Comparison of ENCODE assay signal across 11 cellular contexts in the genomic region with DNA sequence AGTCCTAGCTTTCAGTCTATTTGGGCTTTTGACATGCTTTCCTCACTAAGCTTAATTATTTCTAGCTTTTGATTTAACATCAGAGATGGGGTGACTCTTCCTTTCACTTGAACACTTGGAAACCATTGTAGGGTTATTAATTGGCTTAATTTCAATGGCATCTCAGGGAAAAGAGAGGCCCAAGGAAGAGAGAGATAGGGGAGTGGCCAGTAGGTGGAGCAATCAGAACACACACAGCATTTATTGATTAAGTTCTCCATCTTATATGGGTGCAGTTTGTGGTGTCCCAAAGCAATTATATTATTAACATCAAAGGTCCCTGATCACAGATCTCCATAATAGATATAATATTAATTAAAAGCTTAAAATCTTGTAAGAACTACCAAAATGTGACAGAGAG.
A peak's percentile ranks its signal among the peaks of the same experiment; 100 is the strongest.
DNase-seq lines count a peak whose midpoint lies in the region; ATAC-seq, FAIRE-seq and TF ChIP-seq lines count a peak whose summit lies in the region.
"Had no signal": no experiment of that assay in that cellular context is flagged by ENCODE, and none has a peak within 500 bp of the region (broad histone marks: within the 10 kb centered on the region; RNA-seq: fewer than 3 reads in every experiment).

No MANE protein-coding gene starts in this region.

- BruUV-seq in PC-3 (replicated peaks; lab: Mats Ljungman, UMichigan) = no TSS peak

- H3K9me3 ChIP-seq in PC-3 (ENCODE audit: low read length) (0 out of 2 replicates have a peak, but pooled peaks cover 4% of the 10 kb centered on the region), thyroid gland (no peaks in the 10 kb centered on the region)
- H3K9me3 ChIP-seq: tibial nerve had no signal

- H2AFZ ChIP-seq in PC-3 (ENCODE audit: low read length) = no peak overlapping the region

- DNase-seq in AG09319 (ENCODE audit: extremely low read depth, low read depth) (no peak), PC-3 (no peak), globus pallidus (ENCODE audit: low spot score) (peak; percentile 4), GM19239 (ENCODE audit: insufficient read length, low spot score) (no peak), thyroid gland (no peak), NCI-H2196 treated with DMSO at 0.1 percent for 48 hours (lab: John Stamatoyannopoulos, UW; ENCODE audit: unreplicated experiment) (no peak)
- no peak for DNase-seq in activated T-cell treated with anti-CD3 and anti-CD28 coated beads, Interleukin-2, amount 50 U/mL, for 48 hours
- DNase-seq: activated CD4-positive, alpha-beta T cell treated with anti-CD3 and anti-CD28 coated beads for 4 hours; CD8-positive, alpha-beta memory T cell had no signal

- CTCF ChIA-PET in PC-3 (lab: Charles Lee) = no interaction called here

- TF ChIP-seq POLR2A in thyroid gland (IDR thresholded peaks at IDR 0.05) = no peak

- intact Hi-C loops in PC-3 (cut with micrococcal nuclease) = no loop called here
- intact Hi-C loops in thyroid gland (cut with DNase I) = no loop called here

- H3K79me2 ChIP-seq in PC-3 (ENCODE audit: low read length) = no peaks in the 10 kb centered on the region

- no peaks in the 10 kb centered on the region for H4K20me1 ChIP-seq in PC-3 (ENCODE audit: low read length)

- FAIRE-seq in GM19239 (lab: Jason Lieb, UNC) = no peak

- H3K27ac ChIP-seq in PC-3 (ENCODE audit: low read length) = no peak overlapping the region
- no peak overlapping the region for H3K27ac ChIP-seq in thyroid gland
- H3K27ac ChIP-seq: tibial nerve had no signal

- no peaks in the 10 kb centered on the region for H3F3A ChIP-seq in PC-3 (ENCODE audit: low read length, unreplicated experiment)

- no peaks in the 10 kb centered on the region for H3K9me2 ChIP-seq in PC-3 (replicated peaks; ENCODE audit: low read length)

- H3K4me3 ChIP-seq in PC-3 (ENCODE audit: low read length) (no peak overlapping the region), thyroid gland (replicated peaks in 1 of 3) (no peak overlapping the region)
- H3K4me3 ChIP-seq: tibial nerve had no signal

- H3K4me1 ChIP-seq in PC-3 (ENCODE audit: insufficient read depth, low read length) (no peaks in the 10 kb centered on the region), thyroid gland (no peaks in the 10 kb centered on the region)

- H3K36me3 ChIP-seq in PC-3 (ENCODE audit: low read depth, low read length) (no peaks in the 10 kb centered on the region), thyroid gland (no peaks in the 10 kb centered on the region)
- H3K36me3 ChIP-seq: tibial nerve had no signal

- TF ChIP-seq CTCF in AG09319 (IDR thresholded peaks at IDR 0.05; ENCODE audit: low read depth, low read length) (peak; percentile 48), PC-3 (conservative IDR thresholded peaks at IDR 0.05; ENCODE audit: low read depth, low read length) (peak; percentile 39; the same call in 1 of the 2 replicates), thyroid gland (IDR thresholded peaks at IDR 0.05) (peak in 3 of 6 experiments; percentile 4 to 30 (median 24))

- no peak overlapping the region for H3K4me2 ChIP-seq in PC-3 (ENCODE audit: low read length)

- POLR2A ChIA-PET in PC-3 (lab: Charles Lee; ENCODE audit: unreplicated experiment) = no interaction called here

- H3K27me3 ChIP-seq in PC-3 (ENCODE audit: low read length) = no peaks in the 10 kb centered on the region
- no peaks in the 10 kb centered on the region for H3K27me3 ChIP-seq in thyroid gland
- H3K27me3 ChIP-seq: tibial nerve had no signal

- H3K9ac ChIP-seq in PC-3 (ENCODE audit: low read length) = no peak overlapping the region

- ATAC-seq in GM18868 (IDR thresholded peaks at IDR 0.05; ENCODE audit: unreplicated experiment) (peak; percentile 56), PC-3 (no peak)
